Comparison of ENCODE assay signal across 18 cellular contexts in genomic region chr3:12185172-12185710, GRCh38. TPM values are rescaled to one million over a fixed set of nuclear protein-coding genes. Genes with fewer than 3 reads are reported as not detected.
A peak's percentile ranks its signal among the peaks of the same experiment; 100 is the strongest.
DNase-seq lines count a peak whose midpoint lies in the region; ATAC-seq and TF ChIP-seq lines count a peak whose summit lies in the region.
"Had no signal": no experiment of that assay in that cellular context is flagged by ENCODE, and none has a peak within 500 bp of the region (broad histone marks: within the 10 kb centered on the region; RNA-seq: fewer than 3 reads in every experiment).

No MANE protein-coding gene starts in this region.

- H3K27ac ChIP-seq in DND-41 (ENCODE audit: low read length) = no peak overlapping the region
- H3K27ac ChIP-seq in Peyer's patch = no peak overlapping the region
- H3K27ac ChIP-seq: HL-60 had no signal

- peaks cover 2% of the 10 kb centered on the region for H3K27me3 Mint-ChIP-seq in activated T-helper 1 cell treated with anti-CD3 and anti-CD28 coated beads, Interleukin-12 subunit alpha, Interleukin-12 subunit beta, Interleukin-2, Interleukin-4 antibody, amounts not matched to agents 30 ng/mL and 10 ng/mL and 1 ng/mL, durations not matched to agents 14 hours and 24 hours and 36 hours (ENCODE audit: insufficient read depth)
- H3K27me3 Mint-ChIP-seq: B cell had no signal

- intact Hi-C loops in activated T-helper 1 cell treated with anti-CD3 and anti-CD28 coated beads, Interleukin-12 subunit alpha, Interleukin-12 subunit beta, Interleukin-2, Interleukin-4 antibody, amounts not matched to agents 30 ng/mL and 10 ng/mL and 1 ng/mL, durations not matched to agents 14 hours and 24 hours and 36 hours (cut with micrococcal nuclease) = loop anchor here (5.0 kb wide), 2 partner anchors 102 to 558 kb away; partner anchors contain the start of gene PPARG

- no peaks in the 10 kb centered on the region for H3K9me3 ChIP-seq in DND-41 (ENCODE audit: insufficient read depth, low read length, severe bottlenecking)
- H3K9me3 ChIP-seq in Peyer's patch = no peaks in the 10 kb centered on the region

- no peak overlapping the region for H3K4me2 ChIP-seq in DND-41 (ENCODE audit: insufficient read depth, low read length)
- H3K4me2 ChIP-seq: GM23338 had no signal

- H3K4me1 Mint-ChIP-seq in activated T-helper 1 cell treated with anti-CD3 and anti-CD28 coated beads, Interleukin-12 subunit alpha, Interleukin-12 subunit beta, Interleukin-2, Interleukin-4 antibody, amounts not matched to agents 30 ng/mL and 10 ng/mL and 1 ng/mL, durations not matched to agents 14 hours and 24 hours and 36 hours (ENCODE audit: low read depth) = peaks cover 87% of the 10 kb centered on the region
- peaks cover 39% of the 10 kb centered on the region for H3K4me1 Mint-ChIP-seq in stimulated activated effector memory CD8-positive, alpha-beta T cell treated with anti-CD3 and anti-CD28 coated beads, Interleukin-12 subunit alpha, Interleukin-12 subunit beta, amount 100 ng/mL, for 72 hours

- H3K9ac ChIP-seq in DND-41 (ENCODE audit: low read depth, low read length) = no peak overlapping the region

- H3K36me3 ChIP-seq in DND-41 (ENCODE audit: insufficient read depth, low read length) = no peaks in the 10 kb centered on the region
- no peaks in the 10 kb centered on the region for H3K36me3 ChIP-seq in Peyer's patch

- TF ChIP-seq POLR2A in Peyer's patch (IDR thresholded peaks at IDR 0.05) = no peak

- no peaks in the 10 kb centered on the region for H3K79me2 ChIP-seq in DND-41 (ENCODE audit: insufficient read depth, low read length)

- H3K27me3 ChIP-seq in DND-41 (ENCODE audit: insufficient read depth, low read length, poor library complexity) (no peaks in the 10 kb centered on the region), Peyer's patch (no peaks in the 10 kb centered on the region)

- peaks cover 2% of the 10 kb centered on the region for H3K36me3 Mint-ChIP-seq in activated T-helper 1 cell treated with anti-CD3 and anti-CD28 coated beads, Interleukin-12 subunit alpha, Interleukin-12 subunit beta, Interleukin-2, Interleukin-4 antibody, amounts not matched to agents 30 ng/mL and 10 ng/mL and 1 ng/mL, durations not matched to agents 14 hours and 24 hours and 36 hours (ENCODE audit: low read depth)
- peaks cover 8% of the 10 kb centered on the region for H3K36me3 Mint-ChIP-seq in stimulated activated effector memory CD8-positive, alpha-beta T cell treated with anti-CD3 and anti-CD28 coated beads, Interleukin-12 subunit alpha, Interleukin-12 subunit beta, amount 100 ng/mL, for 72 hours
- H3K36me3 Mint-ChIP-seq: CD4-positive, CD25-positive, alpha-beta regulatory T cell; CD8-positive, alpha-beta memory T cell had no signal

- TF ChIP-seq CTCF in DND-41 (IDR thresholded peaks at IDR 0.05; ENCODE audit: borderline replicate concordance, extremely low read depth, low read length, poor library complexity, severe bottlenecking) (peak; percentile 5), Peyer's patch (IDR thresholded peaks at IDR 0.05) (no peak)

- no peaks in the 10 kb centered on the region for H4K20me1 ChIP-seq in DND-41 (ENCODE audit: insufficient read depth, low read length)

- peaks cover 76% of the 10 kb centered on the region for H3K4me1 ChIP-seq in DND-41 (ENCODE audit: insufficient read depth, low read length)
- H3K4me1 ChIP-seq in Peyer's patch = peaks cover 0 to 9% (median 6%) of the 10 kb centered on the region in 4 donors

- peaks cover 9% of the 10 kb centered on the region for H3K9me3 Mint-ChIP-seq in activated T-helper 1 cell treated with anti-CD3 and anti-CD28 coated beads, Interleukin-12 subunit alpha, Interleukin-12 subunit beta, Interleukin-2, Interleukin-4 antibody, amounts not matched to agents 30 ng/mL and 10 ng/mL and 1 ng/mL, durations not matched to agents 14 hours and 24 hours and 36 hours
- no peaks in the 10 kb centered on the region for H3K9me3 Mint-ChIP-seq in stimulated activated effector memory CD8-positive, alpha-beta T cell treated with anti-CD3 and anti-CD28 coated beads, Interleukin-12 subunit alpha, Interleukin-12 subunit beta, amount 100 ng/mL, for 72 hours
- H3K9me3 Mint-ChIP-seq: CD4-positive, CD25-positive, alpha-beta regulatory T cell; CD8-positive, alpha-beta memory T cell; GM23338 had no signal

- no peak overlapping the region for H2AFZ ChIP-seq in DND-41 (ENCODE audit: low read depth, low read length)
- H2AFZ ChIP-seq: GM23338 had no signal

- ATAC-seq in DND-41 (ENCODE audit: insufficient read depth, low read depth) = no peak
- ATAC-seq in stimulated activated effector memory CD8-positive, alpha-beta T cell treated with anti-CD3 and anti-CD28 coated beads, Interleukin-12 subunit alpha, Interleukin-12 subunit beta, amount 100 ng/mL, for 72 hours = no peak
- no peak for ATAC-seq in HG03280 (IDR thresholded peaks at IDR 0.05; ENCODE audit: unreplicated experiment)
- ATAC-seq: GM23338 had no signal

- H3K4me3 Mint-ChIP-seq in activated T-helper 1 cell treated with anti-CD3 and anti-CD28 coated beads, Interleukin-12 subunit alpha, Interleukin-12 subunit beta, Interleukin-2, Interleukin-4 antibody, amounts not matched to agents 30 ng/mL and 10 ng/mL and 1 ng/mL, durations not matched to agents 14 hours and 24 hours and 36 hours = no peak overlapping the region
- no peak overlapping the region for H3K4me3 Mint-ChIP-seq in stimulated activated effector memory CD8-positive, alpha-beta T cell treated with anti-CD3 and anti-CD28 coated beads, Interleukin-12 subunit alpha, Interleukin-12 subunit beta, amount 100 ng/mL, for 72 hours
- H3K4me3 Mint-ChIP-seq: B cell; CD4-positive, CD25-positive, alpha-beta regulatory T cell; CD8-positive, alpha-beta memory T cell; GM23338 had no signal

- H3K27ac Mint-ChIP-seq in activated T-helper 1 cell treated with anti-CD3 and anti-CD28 coated beads, Interleukin-12 subunit alpha, Interleukin-12 subunit beta, Interleukin-2, Interleukin-4 antibody, amounts not matched to agents 30 ng/mL and 10 ng/mL and 1 ng/mL, durations not matched to agents 14 hours and 24 hours and 36 hours = peak overlapping the region; percentile 26
- H3K27ac Mint-ChIP-seq in stimulated activated effector memory CD8-positive, alpha-beta T cell treated with anti-CD3 and anti-CD28 coated beads, Interleukin-12 subunit alpha, Interleukin-12 subunit beta, amount 100 ng/mL, for 72 hours = peak overlapping the region; percentile 13
- H3K27ac Mint-ChIP-seq: B cell; CD4-positive, CD25-positive, alpha-beta regulatory T cell; GM23338 had no signal

- H3K4me3 ChIP-seq in DND-41 (ENCODE audit: low read depth in 1 of 2, low read length in 2 of 2) (no peak overlapping the region), Peyer's patch (no peak overlapping the region)
- H3K4me3 ChIP-seq: GM23338 had no signal

- DNase-seq in DND-41 (no peak), NCI-H526 (lab: John Stamatoyannopoulos, UW) (peak; percentile 35 to 52), amniotic stem cell (lab: John Stamatoyannopoulos, UW) (no peak), Peyer's patch (no peak)
- DNase-seq in activated T-helper 1 cell treated with anti-CD3 and anti-CD28 coated beads, Interleukin-12 subunit alpha, Interleukin-12 subunit beta, Interleukin-2, Interleukin-4 antibody, amounts not matched to agents 30 ng/mL and 10 ng/mL and 1 ng/mL, durations not matched to agents 14 hours and 24 hours and 36 hours (ENCODE audit: low spot score) = no peak
- no peak for DNase-seq in stimulated activated effector memory CD8-positive, alpha-beta T cell treated with anti-CD3 and anti-CD28 coated beads, Interleukin-12 subunit alpha, Interleukin-12 subunit beta, amount 100 ng/mL, for 72 hours (ENCODE audit: low spot score in 2 of 2)
- DNase-seq: C1 segment of cervical spinal cord; CD4-positive, CD25-positive, alpha-beta regulatory T cell; CD8-positive, alpha-beta memory T cell; COR-L47; DMS 273 treated with DMSO at 0.1 percent for 48 hours; DMS53; HCEC 1CT had no signal

RNA-seq across cellular contexts. Expression of gene TIMP4, which starts 26.5 kb away (rescaled TPM):
- total RNA-seq in activated T-helper 1 cell treated with anti-CD3 and anti-CD28 coated beads, Interleukin-12 subunit alpha, Interleukin-12 subunit beta, Interleukin-2, Interleukin-4 antibody, amounts not matched to agents 30 ng/mL and 10 ng/mL and 1 ng/mL, durations not matched to agents 14 hours and 24 hours and 36 hours = 0.12 TPM in 1 of 2 replicates, not detected in the other
- total RNA-seq in Peyer's patch = 10 to 100 TPM in 1 of 4 donors, 1 to 10 TPM in 3; 3.7 to 22.3 (median 5.0) TPM
- total RNA-seq: B cell; CD4-positive, CD25-positive, alpha-beta regulatory T cell; CD8-positive, alpha-beta memory T cell; HT1080 had no signal

Comparison
In these comparisons a context has a peak if more than half of its experiments do, and no peak if none do; other contexts are left out.
1. DNase-seq: peak in NCI-H526 (2 of 2); none in DND-41 (single experiment), activated T-helper 1 cell treated with anti-CD3 and anti-CD28 coated beads, Interleukin-12 subunit alpha, Interleukin-12 subunit beta, Interleukin-2, Interleukin-4 antibody, amounts not matched to agents 30 ng/mL and 10 ng/mL and 1 ng/mL, durations not matched to agents 14 hours and 24 hours and 36 hours (single experiment), stimulated activated effector memory CD8-positive, alpha-beta T cell treated with anti-CD3 and anti-CD28 coated beads, Interleukin-12 subunit alpha, Interleukin-12 subunit beta, amount 100 ng/mL, for 72 hours (0 of 2), amniotic stem cell (single experiment) and Peyer's patch (0 of 3).